In genomic region chr13:20102776-20103175, GRCh38 we compare ENCODE assay signal across 23 cellular contexts. TPM values are rescaled to one million over a fixed set of nuclear protein-coding genes. Genes with fewer than 3 reads are reported as not detected.
A peak's percentile ranks its signal among the peaks of the same experiment; 100 is the strongest.
DNase-seq lines count a peak whose midpoint lies in the region; ATAC-seq and TF ChIP-seq lines count a peak whose summit lies in the region.
"Had no signal": no experiment of that assay in that cellular context is flagged by ENCODE, and none has a peak within 500 bp of the region (broad histone marks: within the 10 kb centered on the region; RNA-seq: fewer than 3 reads in every experiment).

No MANE protein-coding gene starts in this region.

- dilution Hi-C loops in mammary epithelial cell (cut with HindIII; ENCODE audit: low sequenced_read_pairs), result no loop called here

- CTCF ChIA-PET in mammary epithelial cell (lab: Charles Lee; ENCODE audit: low non-redundant PET) (no interaction called here), MCF 10A (lab: Yijun Ruan, JAX) (no interaction called here)
- CTCF ChIA-PET in CD8-positive, alpha-beta memory T cell (lab: Charles Lee), result interaction anchor here (0.7 kb wide), 1 partner anchor 25 kb away, joined by 3 read pairs; no protein-coding TSS in a partner anchor

- H3K9me3 ChIP-seq in mammary epithelial cell (replicated peaks; ENCODE audit: insufficient read depth, low read length), result no peaks in the 10 kb centered on the region
- no peaks in the 10 kb centered on the region for H3K9me3 ChIP-seq in CD8-positive, alpha-beta memory T cell (ENCODE audit: low read length)
- H3K9me3 ChIP-seq: Caco-2, MG63 had no signal

- peak overlapping the region; percentile 14 for H3K4me2 ChIP-seq in mammary epithelial cell (ENCODE audit: insufficient read depth, low read depth, low read length)

- H3K27ac Mint-ChIP-seq in MCF 10A (ENCODE audit: low read depth, unreplicated experiment), result no peak overlapping the region
- peak overlapping the region in 1 of 8 donors; percentile 39 for H3K27ac Mint-ChIP-seq in CD8-positive, alpha-beta memory T cell
- no peak overlapping the region for H3K27ac Mint-ChIP-seq in naive thymus-derived CD8-positive, alpha-beta T cell
- no peak overlapping the region for H3K27ac Mint-ChIP-seq in stimulated activated naive CD8-positive, alpha-beta T cell treated with anti-CD3 and anti-CD28 coated beads, Interleukin-15, amount 100 ng/mL, for 72 hours
- H3K27ac Mint-ChIP-seq: B cell; CD4-positive, CD25-positive, alpha-beta regulatory T cell; H9 had no signal

- in situ Hi-C loops in mammary epithelial cell (cut with MboI; ENCODE audit: low sequenced_read_pairs in 2 of 2), result no loop called here

- no peaks in the 10 kb centered on the region for H3K79me2 ChIP-seq in mammary epithelial cell (ENCODE audit: insufficient read depth, low read length)

- peak; percentile 20 for DNase-seq in mammary epithelial cell
- DNase-seq in MCF 10A (ENCODE audit: unreplicated experiment), result no peak
- DNase-seq in NCI-H69 (lab: John Stamatoyannopoulos, UW), result peak; percentile 31
- DNase-seq in CD8-positive, alpha-beta memory T cell, result no peak
- DNase-seq in NCI-H748 (lab: John Stamatoyannopoulos, UW; ENCODE audit: unreplicated experiment), result no peak
- no peak for DNase-seq in naive thymus-derived CD8-positive, alpha-beta T cell
- DNase-seq in stimulated activated naive CD8-positive, alpha-beta T cell treated with anti-CD3 and anti-CD28 coated beads, Interleukin-15, amount 100 ng/mL, for 72 hours, result no peak
- DNase-seq: 8988T; Caco-2; CD4-positive, CD25-positive, alpha-beta regulatory T cell; GF-D8; H9; MG63; NCI-H1092; NCI-H1436 treated with DMSO at 0.1 percent for 48 hours; NCI-H2029; NCI-H2171 treated with DMSO at 0.1 percent for 48 hours; NCI-H446; SHP77 had no signal

- no peaks in the 10 kb centered on the region for H3K36me3 Mint-ChIP-seq in MCF 10A (ENCODE audit: insufficient read depth, unreplicated experiment)
- peaks cover 0 to 2% (median 0%) of the 10 kb centered on the region in 3 donors for H3K36me3 Mint-ChIP-seq in CD8-positive, alpha-beta memory T cell
- H3K36me3 Mint-ChIP-seq in naive thymus-derived CD8-positive, alpha-beta T cell, result peaks cover 0 to 4% (median 0%) of the 10 kb centered on the region in 3 donors
- H3K36me3 Mint-ChIP-seq: CD4-positive, CD25-positive, alpha-beta regulatory T cell had no signal

- peaks cover 6% of the 10 kb centered on the region for H3K4me1 ChIP-seq in mammary epithelial cell (ENCODE audit: insufficient read depth, low read length)
- no peaks in the 10 kb centered on the region for H3K4me1 ChIP-seq in CD8-positive, alpha-beta memory T cell (ENCODE audit: insufficient read depth, low read length)
- H3K4me1 ChIP-seq: Caco-2 had no signal

- no peaks in the 10 kb centered on the region for H3K36me3 ChIP-seq in mammary epithelial cell (ENCODE audit: insufficient read depth, low read length)
- H3K36me3 ChIP-seq in CD8-positive, alpha-beta memory T cell (ENCODE audit: insufficient read depth, low read length), result no peaks in the 10 kb centered on the region
- H3K36me3 ChIP-seq: MG63 had no signal

- H3K4me1 Mint-ChIP-seq in MCF 10A (ENCODE audit: insufficient read depth, unreplicated experiment), result peaks cover 11% of the 10 kb centered on the region
- no peaks in the 10 kb centered on the region for H3K4me1 Mint-ChIP-seq in CD8-positive, alpha-beta memory T cell
- peaks cover 0 to 3% (median 0%) of the 10 kb centered on the region in 4 donors for H3K4me1 Mint-ChIP-seq in naive thymus-derived CD8-positive, alpha-beta T cell
- no peaks in the 10 kb centered on the region for H3K4me1 Mint-ChIP-seq in stimulated activated naive CD8-positive, alpha-beta T cell treated with anti-CD3 and anti-CD28 coated beads, Interleukin-15, amount 100 ng/mL, for 72 hours
- H3K4me1 Mint-ChIP-seq: B cell had no signal

- 3% methylated on average over 5 of the region's 6 CpGs for WGBS in mammary epithelial cell (ENCODE audit: low coverage, missing lambda C conversion rate)

- peak overlapping the region; percentile 74 for H2AFZ ChIP-seq in mammary epithelial cell (ENCODE audit: low read depth, low read length)

- no peak overlapping the region for H3K4me3 ChIP-seq in mammary epithelial cell (replicated peaks in 1 of 3; ENCODE audit: insufficient read depth in 1 of 3, low read depth in 2 of 3, low read length in 3 of 3)
- H3K4me3 ChIP-seq in CD8-positive, alpha-beta memory T cell (ENCODE audit: low read length), result no peak overlapping the region
- H3K4me3 ChIP-seq: GM12878, MG63, SK-N-MC had no signal

- no TSS peak for BruUV-seq in mammary epithelial cell (replicated peaks; lab: Mats Ljungman, UMichigan)
- BruUV-seq in MCF 10A (replicated peaks; lab: Mats Ljungman, UMichigan), result no TSS peak

- TF ChIP-seq CTCF in mammary epithelial cell (conservative IDR thresholded peaks at IDR 0.05 in 1 of 2, IDR thresholded peaks at IDR 0.05 in 1 of 2; ENCODE audit: extremely low read depth in 1 of 2, insufficient read depth in 1 of 2, low read depth in 1 of 2, low read length in 2 of 2) (no peak), MCF 10A (IDR thresholded peaks at IDR 0.05; ENCODE audit: unreplicated experiment) (no peak)

- H3K4me3 Mint-ChIP-seq in MCF 10A (ENCODE audit: unreplicated experiment), result no peak overlapping the region
- H3K4me3 Mint-ChIP-seq in CD8-positive, alpha-beta memory T cell, result no peak overlapping the region
- no peak overlapping the region for H3K4me3 Mint-ChIP-seq in naive thymus-derived CD8-positive, alpha-beta T cell
- no peak overlapping the region for H3K4me3 Mint-ChIP-seq in stimulated activated naive CD8-positive, alpha-beta T cell treated with anti-CD3 and anti-CD28 coated beads, Interleukin-15, amount 100 ng/mL, for 72 hours
- H3K4me3 Mint-ChIP-seq: B cell; CD4-positive, CD25-positive, alpha-beta regulatory T cell; H9 had no signal

- POLR2A ChIA-PET in MCF 10A (lab: Yijun Ruan, JAX), result interaction anchor here (0.8 kb wide), 1 partner anchor 12 kb away, joined by 3 read pairs; no protein-coding TSS in a partner anchor
- POLR2A ChIA-PET in CD8-positive, alpha-beta memory T cell (lab: Charles Lee), result no interaction called here
- POLR2A ChIA-PET in naive thymus-derived CD8-positive, alpha-beta T cell (lab: Charles Lee), result no interaction called here

- H3K27me3 Mint-ChIP-seq in MCF 10A (ENCODE audit: insufficient read depth, unreplicated experiment), result peaks cover 29% of the 10 kb centered on the region
- H3K27me3 Mint-ChIP-seq in CD8-positive, alpha-beta memory T cell, result peaks cover 42 to 81% of the 10 kb centered on the region in 2 donors
- peaks cover 32 to 74% (median 47%) of the 10 kb centered on the region in 5 donors for H3K27me3 Mint-ChIP-seq in naive thymus-derived CD8-positive, alpha-beta T cell
- H3K27me3 Mint-ChIP-seq in stimulated activated naive CD8-positive, alpha-beta T cell treated with anti-CD3 and anti-CD28 coated beads, Interleukin-15, amount 100 ng/mL, for 72 hours, result peaks cover 84% of the 10 kb centered on the region

- no peak overlapping the region for H3K9ac ChIP-seq in mammary epithelial cell (ENCODE audit: insufficient read depth, low read length)

- intact Hi-C loops in mammary epithelial cell (cut with micrococcal nuclease), result no loop called here
- intact Hi-C loops in MCF 10A (cut with micrococcal nuclease), result no loop called here

- ATAC-seq in esophagus mucosa, result peak; percentile 66
- ATAC-seq in naive thymus-derived CD8-positive, alpha-beta T cell, result no peak
- no peak for ATAC-seq in stimulated activated naive CD8-positive, alpha-beta T cell treated with anti-CD3 and anti-CD28 coated beads, Interleukin-15, amount 100 ng/mL, for 72 hours
- ATAC-seq: GM12878 had no signal

- no peak overlapping the region for H3K27ac ChIP-seq in mammary epithelial cell (ENCODE audit: insufficient read depth, low read depth, low read length)
- H3K27ac ChIP-seq in CD8-positive, alpha-beta memory T cell (ENCODE audit: low read depth, low read length), result no peak overlapping the region
- H3K27ac ChIP-seq: SK-N-MC had no signal

- H4K20me1 ChIP-seq in mammary epithelial cell (ENCODE audit: insufficient read depth, low read length), result no peaks in the 10 kb centered on the region

- no peaks in the 10 kb centered on the region for H3K27me3 ChIP-seq in mammary epithelial cell (ENCODE audit: insufficient read depth, low read length)
- H3K27me3 ChIP-seq in CD8-positive, alpha-beta memory T cell (ENCODE audit: insufficient read depth, low read length, poor library complexity, severe bottlenecking), result peaks cover 18% of the 10 kb centered on the region
- H3K27me3 ChIP-seq: MG63 had no signal

- H3K9me3 Mint-ChIP-seq in MCF 10A (ENCODE audit: unreplicated experiment), result no peaks in the 10 kb centered on the region
- H3K9me3 Mint-ChIP-seq in CD8-positive, alpha-beta memory T cell, result no peaks in the 10 kb centered on the region
- H3K9me3 Mint-ChIP-seq in naive thymus-derived CD8-positive, alpha-beta T cell, result no peaks in the 10 kb centered on the region
- no peaks in the 10 kb centered on the region for H3K9me3 Mint-ChIP-seq in stimulated activated naive CD8-positive, alpha-beta T cell treated with anti-CD3 and anti-CD28 coated beads, Interleukin-15, amount 100 ng/mL, for 72 hours
- H3K9me3 Mint-ChIP-seq: CD4-positive, CD25-positive, alpha-beta regulatory T cell; H9 had no signal

RNA-seq across cellular contexts. Expression of gene GJA3, which starts 58.1 kb away (rescaled TPM):
- total RNA-seq in mammary epithelial cell (1 to 10 TPM; 2.8 to 4.2 TPM), MCF 10A (2022) (3.0 and 4.7 TPM in 2 replicates), esophagus mucosa (1.5 TPM)
- 1.3 TPM for polyA plus RNA-seq in mammary epithelial cell
- polyA minus RNA-seq in mammary epithelial cell, result 3.2 TPM
- 1 to 10 TPM in 1 of 2 experiments, under 1 TPM in 1; 0.85 to 1.0 TPM for total RNA-seq in CD8-positive, alpha-beta memory T cell
- 0.09 TPM for polyA plus RNA-seq in CD8-positive, alpha-beta memory T cell
- total RNA-seq in naive thymus-derived CD8-positive, alpha-beta T cell, result 1 to 10 TPM; 1.6 to 1.7 TPM
- under 1 TPM; 0.19 to 0.54 (median 0.47) TPM for polyA plus RNA-seq in naive thymus-derived CD8-positive, alpha-beta T cell
- total RNA-seq: CD4-positive, CD25-positive, alpha-beta regulatory T cell had no signal

Comparison
In these comparisons a context has a peak if more than half of its experiments do, and no peak if none do; other contexts are left out.
1. DNase-seq: peak in mammary epithelial cell (single experiment) and NCI-H69 (single experiment); none in MCF 10A (single experiment), CD8-positive, alpha-beta memory T cell (0 of 5), NCI-H748 (single experiment), naive thymus-derived CD8-positive, alpha-beta T cell (0 of 10) and stimulated activated naive CD8-positive, alpha-beta T cell treated with anti-CD3 and anti-CD28 coated beads, Interleukin-15, amount 100 ng/mL, for 72 hours (0 of 2).